Comparison of ENCODE assay signal across 8 cellular contexts in genomic region chr2:26347286-26347865, GRCh38. TPM values are rescaled to one million over a fixed set of nuclear protein-coding genes. Genes with fewer than 3 reads are reported as not detected.
DNase-seq lines count a peak whose midpoint lies in the region; TF ChIP-seq lines count a peak whose summit lies in the region.

No MANE protein-coding gene starts in this region.

- H3K79me2 ChIP-seq in Karpas-422 (ENCODE audit: low read length): peaks cover 76% of the 10 kb centered on the region

- TF ChIP-seq CTCF in BE2C (IDR thresholded peaks at IDR 0.05; ENCODE audit: low read depth, low read length): no peak

- H3K4me1 ChIP-seq in BE2C: peaks cover 5% of the 10 kb centered on the region; the same call in 1 of the 2 replicates
- peaks cover 38% of the 10 kb centered on the region for H3K4me1 ChIP-seq in Karpas-422 (ENCODE audit: low read length)
- peaks cover 9 to 21% of the 10 kb centered on the region in 2 donors for H3K4me1 ChIP-seq in muscle layer of duodenum (ENCODE audit: control insufficient read depth in 1 of 2, insufficient read depth in 2 of 2, low read length in 2 of 2)

- H3K4me2 ChIP-seq in Karpas-422 (ENCODE audit: low read depth, low read length, poor library complexity, severe bottlenecking): peak overlapping the region; percentile 90

- peaks cover 4% of the 10 kb centered on the region; the same call in 1 of the 2 replicates for H4K20me1 ChIP-seq in Karpas-422 (ENCODE audit: insufficient read depth, low read depth, low read length)

- no peak overlapping the region for H2AFZ ChIP-seq in Karpas-422 (ENCODE audit: low read length)

- DNase-seq in BE2C: no peak
- DNase-seq in Karpas-422: peak; percentile 44
- peak; percentile 9 for DNase-seq in cerebellar cortex (ENCODE audit: low spot score)
- DNase-seq in SW480 (ENCODE audit: low spot score): no peak
- no peak for DNase-seq in A172 (ENCODE audit: low spot score)
- no peak for DNase-seq in NCI-H1105 (lab: John Stamatoyannopoulos, UW)
- no peak for DNase-seq in NCI-H748 treated with DMSO at 0.1 percent for 48 hours (lab: John Stamatoyannopoulos, UW)

- H3K27ac ChIP-seq in Karpas-422 (ENCODE audit: low read length) (peak overlapping the region; percentile 65; the same call in 1 of the 2 replicates), muscle layer of duodenum (ENCODE audit: low read length) (peak overlapping the region; percentile 92)

- H3K36me3 ChIP-seq in BE2C (no peaks in the 10 kb centered on the region; the same call in 1 of the 2 replicates), Karpas-422 (ENCODE audit: insufficient read depth, low read length) (no peaks in the 10 kb centered on the region; the same call in 1 of the 2 replicates), muscle layer of duodenum (ENCODE audit: control insufficient read depth in 1 of 2, insufficient read depth in 2 of 2, low read length in 2 of 2) (peaks cover 0 to 6% of the 10 kb centered on the region in 2 donors)

- no peaks in the 10 kb centered on the region for H3K9me2 ChIP-seq in Karpas-422 (replicated peaks; ENCODE audit: insufficient read depth, low read length)

- H3K4me3 ChIP-seq in BE2C (ENCODE audit: low read depth, low read length): peak overlapping the region; percentile 79
- H3K4me3 ChIP-seq in Karpas-422 (ENCODE audit: low read length): peak overlapping the region; percentile 79
- peak overlapping the region; percentile 92 to 99 for H3K4me3 ChIP-seq in muscle layer of duodenum (ENCODE audit: low read depth in 1 of 2, low read length in 2 of 2)

- peak overlapping the region; percentile 83 for H3K9ac ChIP-seq in Karpas-422 (ENCODE audit: low read length)

- H3K27me3 ChIP-seq in BE2C (no peaks in the 10 kb centered on the region), Karpas-422 (ENCODE audit: low read length) (no peaks in the 10 kb centered on the region), muscle layer of duodenum (ENCODE audit: low read depth, low read length) (no peaks in the 10 kb centered on the region)

- no peaks in the 10 kb centered on the region for H3K9me3 ChIP-seq in BE2C
- H3K9me3 ChIP-seq in Karpas-422 (ENCODE audit: low read length): no peaks in the 10 kb centered on the region
- no peaks in the 10 kb centered on the region for H3K9me3 ChIP-seq in muscle layer of duodenum (ENCODE audit: control insufficient read depth in 1 of 2, low read length in 2 of 2)

RNA-seq across cellular contexts. Expression of gene ADGRF3, which starts 0.8 kb away (rescaled TPM):
- polyA plus RNA-seq in BE2C (2012; ENCODE audit: insufficient read depth, insufficient read length, low read depth): 0.12 TPM
- 0.25 TPM in 1 of 2 replicates, not detected in the other for total RNA-seq in Karpas-422 (2014; rRNA removed; shearing (Covaris generic); ENCODE audit: low replicate concordance)
- total RNA-seq in A172 (2014; rRNA removed; shearing (Covaris generic)): 0.07 and 0.12 TPM in 2 replicates

RNA-seq across cellular contexts. Expression of gene SELENOI, which starts 1.4 kb away (rescaled TPM):
- polyA plus RNA-seq in BE2C (2012; ENCODE audit: insufficient read depth, insufficient read length, low read depth): 15.4 TPM
- total RNA-seq in Karpas-422 (2014; rRNA removed; shearing (Covaris generic); ENCODE audit: low replicate concordance): 31.3 and 32.4 TPM in 2 replicates
- 19.0 and 20.6 TPM in 2 replicates for total RNA-seq in A172 (2014; rRNA removed; shearing (Covaris generic))

RNA-seq across cellular contexts. Expression of gene DRC1, which starts 54.3 kb away (rescaled TPM):
- 0.31 TPM for polyA plus RNA-seq in BE2C (2012; ENCODE audit: insufficient read depth, insufficient read length, low read depth)
- not detected in 2 replicates for total RNA-seq in Karpas-422 (2014; rRNA removed; shearing (Covaris generic); ENCODE audit: low replicate concordance)
- total RNA-seq in A172 (2014; rRNA removed; shearing (Covaris generic)): 0.43 TPM in 1 of 2 replicates, not detected in the other

Comparison
In these comparisons a context has a peak if more than half of its experiments do, and no peak if none do; other contexts are left out.
1. DNase-seq: peak in Karpas-422 (single experiment) and cerebellar cortex (single experiment); none in BE2C (single experiment), SW480 (single experiment), A172 (single experiment), NCI-H1105 (single experiment) and NCI-H748 treated with DMSO at 0.1 percent for 48 hours (single experiment).
2. Peak in every context shown above with its lines, with median percentiles within 50 percentile points of each other: H3K4me3 ChIP-seq.